Comparison of ENCODE assay signal across 15 cellular contexts in the genomic region with DNA sequence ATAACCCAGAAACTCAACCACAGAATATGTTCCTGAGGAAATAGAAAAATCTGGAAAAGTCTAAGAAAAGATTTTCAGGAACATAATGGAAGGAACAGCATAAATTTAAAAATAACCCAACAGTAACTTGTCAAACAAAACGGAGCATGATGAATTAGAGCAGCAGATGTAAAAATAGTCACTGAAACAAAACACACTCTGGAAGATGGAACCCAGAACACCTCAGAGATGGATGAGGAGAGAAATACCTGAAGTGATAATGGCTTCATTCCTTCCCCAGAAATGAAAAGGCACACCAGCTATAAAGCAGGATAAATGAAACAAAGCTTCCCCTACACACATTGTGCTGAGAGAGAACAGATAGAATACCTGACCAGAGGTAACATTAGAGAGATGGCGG. TPM values are rescaled to one million over a fixed set of nuclear protein-coding genes. Genes with fewer than 3 reads are reported as not detected.
A peak's percentile ranks its signal among the peaks of the same experiment; 100 is the strongest.
DNase-seq lines count a peak whose midpoint lies in the region; ATAC-seq and TF ChIP-seq lines count a peak whose summit lies in the region.
"Had no signal": no experiment of that assay in that cellular context is flagged by ENCODE, and none has a peak within 500 bp of the region (broad histone marks: within the 10 kb centered on the region; RNA-seq: fewer than 3 reads in every experiment).

No MANE protein-coding gene starts in this region.

- intact Hi-C loops in transverse colon (cut with DNase I; ENCODE audit: low total_unique reads): no loop called here

- ATAC-seq in naive B cell (ENCODE audit: low read depth in 2 of 2) (no peak), HG02852 (IDR thresholded peaks at IDR 0.05; ENCODE audit: unreplicated experiment) (no peak)

- H3K4me3 ChIP-seq in transverse colon: no peak overlapping the region
- H3K4me3 ChIP-seq: HAP-1 had no signal

- WGBS in transverse colon (ENCODE audit: low coverage in 1 of 2), 2 donors: 57 to 70% methylated on average over 1 to 2 of the region's 2 CpGs

- no peaks in the 10 kb centered on the region for H3K9me3 Mint-ChIP-seq in activated naive CD4-positive, alpha-beta T cell treated with anti-CD3 and anti-CD28 coated beads, Interleukin-2, amount 50 U/mL, for 24 hours
- no peaks in the 10 kb centered on the region for H3K9me3 Mint-ChIP-seq in naive B cell
- H3K9me3 Mint-ChIP-seq in mesothelial cell of epicardium: no peaks in the 10 kb centered on the region
- H3K9me3 Mint-ChIP-seq: naive thymus-derived CD4-positive, alpha-beta T cell had no signal

- no peaks in the 10 kb centered on the region for H3K36me3 Mint-ChIP-seq in activated naive CD4-positive, alpha-beta T cell treated with anti-CD3 and anti-CD28 coated beads, Interleukin-2, amount 50 U/mL, for 24 hours
- H3K36me3 Mint-ChIP-seq in naive B cell (no peaks in the 10 kb centered on the region), mesothelial cell of epicardium (peaks cover 22% of the 10 kb centered on the region)

- no peak for TF ChIP-seq EP300 in transverse colon (IDR thresholded peaks at IDR 0.05; ENCODE audit: low read depth)

- H3K36me3 ChIP-seq in transverse colon: no peaks in the 10 kb centered on the region

- H3K4me1 Mint-ChIP-seq in activated naive CD4-positive, alpha-beta T cell treated with anti-CD3 and anti-CD28 coated beads, Interleukin-2, amount 50 U/mL, for 24 hours: peaks cover 21% of the 10 kb centered on the region
- H3K4me1 Mint-ChIP-seq in naive B cell (peaks cover 24 to 35% (median 28%) of the 10 kb centered on the region in 3 donors), mesothelial cell of epicardium (peaks cover 16% of the 10 kb centered on the region)

- in situ Hi-C loops in transverse colon (cut with MboI; ENCODE audit: low pct_ligation_motif_present in 1 of 4, low pct_unique_long_range_greater_than_20kb in 1 of 4, low sequenced_read_pairs in 3 of 4): no loop called here

- H3K27ac ChIP-seq in caudate nucleus (ENCODE audit: low read depth, low read length) (peak overlapping the region; percentile 65), transverse colon (peak overlapping the region; percentile 70 to 83 (median 72))

- peak overlapping the region; percentile 36 for H3K4me3 Mint-ChIP-seq in activated naive CD4-positive, alpha-beta T cell treated with anti-CD3 and anti-CD28 coated beads, Interleukin-2, amount 50 U/mL, for 24 hours
- H3K4me3 Mint-ChIP-seq in naive B cell (peak overlapping the region in 3 of 8 donors; percentile 6 to 44 (median 6)), mesothelial cell of epicardium (no peak overlapping the region)

- no peaks in the 10 kb centered on the region for H3K27me3 ChIP-seq in transverse colon

- peaks cover 15 to 55% (median 41%) of the 10 kb centered on the region in 4 donors for H3K4me1 ChIP-seq in transverse colon

- H3K27me3 Mint-ChIP-seq in activated naive CD4-positive, alpha-beta T cell treated with anti-CD3 and anti-CD28 coated beads, Interleukin-2, amount 50 U/mL, for 24 hours: no peaks in the 10 kb centered on the region
- H3K27me3 Mint-ChIP-seq in naive B cell: no peaks in the 10 kb centered on the region
- no peaks in the 10 kb centered on the region for H3K27me3 Mint-ChIP-seq in mesothelial cell of epicardium (ENCODE audit: low read depth)
- H3K27me3 Mint-ChIP-seq: naive thymus-derived CD4-positive, alpha-beta T cell had no signal

- TF ChIP-seq POLR2A in transverse colon (IDR thresholded peaks at IDR 0.05): no peak
- no peak for TF ChIP-seq POLR2A in erythroblast (IDR thresholded peaks at IDR 0.05; ENCODE audit: low read length)

- H3K9me3 ChIP-seq in transverse colon: no peaks in the 10 kb centered on the region
- H3K9me3 ChIP-seq: HAP-1 had no signal

- no peak for DNase-seq in activated naive CD4-positive, alpha-beta T cell treated with anti-CD3 and anti-CD28 coated beads, Interleukin-2, amount 50 U/mL, for 16 hours
- DNase-seq in caudate nucleus (lab: John Stamatoyannopoulos, UW): peak in 1 of 61 donors; percentile 21
- DNase-seq in naive B cell: no peak
- no peak for DNase-seq in transverse colon
- DNase-seq in mesothelial cell of epicardium (ENCODE audit: low spot score in 2 of 2, unreplicated experiment in 2 of 2): no peak
- DNase-seq in erythroblast (lab: John Stamatoyannopoulos, UW): no peak
- DNase-seq: activated effector memory CD4-positive, alpha-beta T cell treated with anti-CD3 and anti-CD28 coated beads, Interleukin-2, amount 50 U/mL, for 16 hours; cerebellar nuclear complex; naive thymus-derived CD4-positive, alpha-beta T cell; NCI-H1105 had no signal

- TF ChIP-seq CTCF in transverse colon (IDR thresholded peaks at IDR 0.05) (no peak), mesothelial cell of epicardium (IDR thresholded peaks at IDR 0.05; ENCODE audit: unreplicated experiment) (no peak)

- no peak overlapping the region for H3K27ac Mint-ChIP-seq in activated naive CD4-positive, alpha-beta T cell treated with anti-CD3 and anti-CD28 coated beads, Interleukin-2, amount 50 U/mL, for 24 hours
- H3K27ac Mint-ChIP-seq in naive B cell (peak overlapping the region in 4 of 6 donors; percentile 17 to 68 (median 46)), mesothelial cell of epicardium (no peak overlapping the region)

RNA-seq across cellular contexts. Expression of a gene that starts 6.3 kb away (rescaled TPM):
- polyA plus RNA-seq in naive B cell (ENCODE audit: low read depth in 6 of 6): 1 to 10 TPM in 5 of 6 donors, under 1 TPM in 1; 0.91 to 3.5 (median 2.1) TPM
- total RNA-seq in transverse colon (10 to 100 TPM in 1 of 4 donors, 1 to 10 TPM in 3; 7.4 to 27.9 (median 9.4) TPM), mesothelial cell of epicardium (23.3 to 25.7 TPM (median 23.3 TPM) in 3 replicates)

RNA-seq across cellular contexts. Expression of a gene that starts 6.7 kb away (rescaled TPM):
- polyA plus RNA-seq in naive B cell (ENCODE audit: low read depth in 6 of 6): 1 to 10 TPM in 4 of 6 donors, under 1 TPM in 1, not detected in 1; 0.53 to 4.6 (median 2.1) TPM
- total RNA-seq in transverse colon (10 to 100 TPM; 33.7 to 82.4 (median 60.4) TPM), mesothelial cell of epicardium (24.1 to 32.3 TPM (median 27.6 TPM) in 3 replicates)

RNA-seq across cellular contexts. Expression of a gene that starts 12.1 kb away (rescaled TPM):
- polyA plus RNA-seq in naive B cell (ENCODE audit: low read depth in 6 of 6): 100 to 1,000 TPM; 490 to 908 (median 562) TPM
- total RNA-seq in transverse colon (100 to 1,000 TPM; 102 to 121 (median 106) TPM), mesothelial cell of epicardium (47.7 to 52.7 TPM (median 52.0 TPM) in 3 replicates)

RNA-seq across cellular contexts. Expression of a gene that starts 33.5 kb away (rescaled TPM):
- not detected for polyA plus RNA-seq in naive B cell (ENCODE audit: low read depth in 6 of 6)
- total RNA-seq in transverse colon: 1 to 10 TPM; 1.2 to 7.9 (median 3.6) TPM
- total RNA-seq in mesothelial cell of epicardium: 22.8 to 23.8 TPM (median 22.9 TPM) in 3 replicates
- polyA plus RNA-seq: naive thymus-derived CD4-positive, alpha-beta T cell had no signal

RNA-seq across cellular contexts. Expression of a gene that starts 34.3 kb away (rescaled TPM):
- polyA plus RNA-seq in naive B cell (ENCODE audit: low read depth in 6 of 6): under 1 TPM in 1 of 6 donors, not detected in 5; 0.42 TPM
- total RNA-seq in transverse colon (not detected), mesothelial cell of epicardium (0.16 TPM in 1 of 3 replicates, not detected in the others)
- total RNA-seq: Daoy, NCI-H460 had no signal
- polyA plus RNA-seq: naive thymus-derived CD4-positive, alpha-beta T cell had no signal

Comparison
In these comparisons a context has a peak if more than half of its experiments do, and no peak if none do; other contexts are left out.
1. H3K27ac Mint-ChIP-seq: peak in naive B cell (4 of 6); none in activated naive CD4-positive, alpha-beta T cell treated with anti-CD3 and anti-CD28 coated beads, Interleukin-2, amount 50 U/mL, for 24 hours (single experiment) and mesothelial cell of epicardium (single experiment).